ENCODE assay signal across 20 cellular contexts in genomic region chr5:135913713-135914626, GRCh38. TPM values are rescaled to one million over a fixed set of nuclear protein-coding genes. Genes with fewer than 3 reads are reported as not detected.
DNase-seq lines count a peak whose midpoint lies in the region; ATAC-seq and TF ChIP-seq lines count a peak whose summit lies in the region.
"Had no signal": no experiment of that assay in that cellular context is flagged by ENCODE, and none has a peak within 500 bp of the region (broad histone marks: within the 10 kb centered on the region; RNA-seq: fewer than 3 reads in every experiment).

No MANE protein-coding gene starts in this region.

- intact Hi-C loops in activated T-helper 2 cell treated with anti-CD3 and anti-CD28 coated beads, Interferon-gamma antibody, Interleukin-2, Interleukin-4, amounts not matched to agents 10 μg/mL and 5 μg/mL and 100 μg/mL, durations not matched to agents 14 hours and 24 hours and 36 hours (cut with micrococcal nuclease) = loop anchor here (1.0 kb wide), 2 partner anchors 19 to 23 kb away; partner anchors contain the start of gene IL9

- peak overlapping the region in 1 of 2 donors; percentile 33 for H3K4me3 Mint-ChIP-seq in activated T-cell treated with anti-CD3 and anti-CD28 coated beads, Interleukin-2, amount 50 U/mL, for 72 hours
- H3K4me3 Mint-ChIP-seq in activated T-helper 2 cell treated with anti-CD3 and anti-CD28 coated beads, Interferon-gamma antibody, Interleukin-2, Interleukin-4, amounts not matched to agents 10 μg/mL and 5 μg/mL and 100 μg/mL, durations not matched to agents 14 hours and 24 hours and 36 hours (ENCODE audit: low read depth) = no peak overlapping the region
- no peak overlapping the region for H3K4me3 Mint-ChIP-seq in stimulated activated effector memory CD8-positive, alpha-beta T cell treated with anti-CD3 and anti-CD28 coated beads, Interleukin-12 subunit alpha, Interleukin-12 subunit beta, amount 100 ng/mL, for 72 hours
- no peak overlapping the region for H3K4me3 Mint-ChIP-seq in glutamatergic neuron (ENCODE audit: unreplicated experiment)
- H3K4me3 Mint-ChIP-seq: IgD-negative memory B cell had no signal

- peak overlapping the region; percentile 45 for H3K27ac Mint-ChIP-seq in activated T-cell treated with anti-CD3 and anti-CD28 coated beads, Interleukin-2, amount 50 U/mL, for 72 hours
- H3K27ac Mint-ChIP-seq in activated T-helper 2 cell treated with anti-CD3 and anti-CD28 coated beads, Interferon-gamma antibody, Interleukin-2, Interleukin-4, amounts not matched to agents 10 μg/mL and 5 μg/mL and 100 μg/mL, durations not matched to agents 14 hours and 24 hours and 36 hours = peak overlapping the region; percentile 33
- no peak overlapping the region for H3K27ac Mint-ChIP-seq in stimulated activated effector memory CD8-positive, alpha-beta T cell treated with anti-CD3 and anti-CD28 coated beads, Interleukin-12 subunit alpha, Interleukin-12 subunit beta, amount 100 ng/mL, for 72 hours
- no peak overlapping the region for H3K27ac Mint-ChIP-seq in glutamatergic neuron (ENCODE audit: unreplicated experiment)
- H3K27ac Mint-ChIP-seq: IgD-negative memory B cell had no signal

- no peaks in the 10 kb centered on the region for H3K9me3 Mint-ChIP-seq in activated T-cell treated with anti-CD3 and anti-CD28 coated beads, Interleukin-2, amount 50 U/mL, for 72 hours
- peaks cover 4% of the 10 kb centered on the region for H3K9me3 Mint-ChIP-seq in activated T-helper 2 cell treated with anti-CD3 and anti-CD28 coated beads, Interferon-gamma antibody, Interleukin-2, Interleukin-4, amounts not matched to agents 10 μg/mL and 5 μg/mL and 100 μg/mL, durations not matched to agents 14 hours and 24 hours and 36 hours
- no peaks in the 10 kb centered on the region for H3K9me3 Mint-ChIP-seq in stimulated activated effector memory CD8-positive, alpha-beta T cell treated with anti-CD3 and anti-CD28 coated beads, Interleukin-12 subunit alpha, Interleukin-12 subunit beta, amount 100 ng/mL, for 72 hours
- H3K9me3 Mint-ChIP-seq in glutamatergic neuron (ENCODE audit: unreplicated experiment) = peaks cover 2% of the 10 kb centered on the region

- H3K27me3 ChIP-seq in brain microvascular endothelial cell (replicated peaks) = peaks cover 20% of the 10 kb centered on the region
- H3K27me3 ChIP-seq: Peyer's patch had no signal

- TF ChIP-seq CTCF in glutamatergic neuron (IDR thresholded peaks at IDR 0.05; ENCODE audit: partially characterized antibody, unreplicated experiment) (no peak), brain microvascular endothelial cell (IDR thresholded peaks at IDR 0.05; ENCODE audit: low read depth, low read length, missing control alignments) (no peak)

- H3K27me3 Mint-ChIP-seq in activated T-cell treated with anti-CD3 and anti-CD28 coated beads, Interleukin-2, amount 50 U/mL, for 72 hours (ENCODE audit: low read depth) = peaks cover 78% of the 10 kb centered on the region
- peaks cover 57% of the 10 kb centered on the region for H3K27me3 Mint-ChIP-seq in activated T-helper 2 cell treated with anti-CD3 and anti-CD28 coated beads, Interferon-gamma antibody, Interleukin-2, Interleukin-4, amounts not matched to agents 10 μg/mL and 5 μg/mL and 100 μg/mL, durations not matched to agents 14 hours and 24 hours and 36 hours (ENCODE audit: low read depth)
- peaks cover 5% of the 10 kb centered on the region for H3K27me3 Mint-ChIP-seq in glutamatergic neuron (ENCODE audit: unreplicated experiment)

- no peak overlapping the region for H3K4me3 ChIP-seq in brain microvascular endothelial cell (ENCODE audit: low read depth, low read length)
- H3K4me3 ChIP-seq: Peyer's patch had no signal

- peak; percentile 15 to 38 for DNase-seq in activated T-cell treated with anti-CD3 and anti-CD28 coated beads, Interleukin-2, amount 50 U/mL, for 72 hours
- no peak for DNase-seq in activated T-cell treated with anti-CD3 and anti-CD28 coated beads, Interleukin-2, amount 50 U/mL, for 48 hours
- peak; percentile 9 for DNase-seq in OCI-M1 (lab: John Stamatoyannopoulos, UW)
- DNase-seq in activated T-helper 2 cell treated with anti-CD3 and anti-CD28 coated beads, Interferon-gamma antibody, Interleukin-2, Interleukin-4, amounts not matched to agents 10 μg/mL and 5 μg/mL and 100 μg/mL, durations not matched to agents 14 hours and 24 hours and 36 hours (ENCODE audit: low spot score) = peak; percentile 14
- no peak for DNase-seq in stimulated activated effector memory CD8-positive, alpha-beta T cell treated with anti-CD3 and anti-CD28 coated beads, Interleukin-12 subunit alpha, Interleukin-12 subunit beta, amount 100 ng/mL, for 72 hours (ENCODE audit: low spot score in 2 of 2)
- DNase-seq in SIG-M5 (lab: John Stamatoyannopoulos, UW) = no peak
- no peak for DNase-seq in glutamatergic neuron
- no peak for DNase-seq in brain microvascular endothelial cell
- DNase-seq: Calu3, DMS53, H7, NCI-H1105 treated with DMSO at 0.1 percent for 48 hours, NCI-H1694 treated with DMSO at 0.1 percent for 48 hours, NCI-H2107, NCI-H2227 treated with DMSO at 0.1 percent for 48 hours, NCI-H524, Peyer's patch had no signal

- H3K27ac ChIP-seq in brain microvascular endothelial cell = no peak overlapping the region
- H3K27ac ChIP-seq: Peyer's patch had no signal

- in situ Hi-C loops in brain microvascular endothelial cell (cut with HindIII; ENCODE audit: low pct_ligation_motif_present, low sequenced_read_pairs) = no loop called here

- peak; percentile 66 to 69 for ATAC-seq in activated T-cell treated with anti-CD3 and anti-CD28 coated beads, Interleukin-2, amount 50 U/mL, for 72 hours (replicated peaks in 1 of 2)
- peak; percentile 84 for ATAC-seq in stimulated activated effector memory CD8-positive, alpha-beta T cell treated with anti-CD3 and anti-CD28 coated beads, Interleukin-12 subunit alpha, Interleukin-12 subunit beta, amount 100 ng/mL, for 72 hours
- ATAC-seq: Right ventricle myocardium inferior had no signal

- H3K36me3 Mint-ChIP-seq in activated T-cell treated with anti-CD3 and anti-CD28 coated beads, Interleukin-2, amount 50 U/mL, for 72 hours (ENCODE audit: insufficient read depth in 2 of 2) = no peaks in the 10 kb centered on the region
- no peaks in the 10 kb centered on the region for H3K36me3 Mint-ChIP-seq in activated T-helper 2 cell treated with anti-CD3 and anti-CD28 coated beads, Interferon-gamma antibody, Interleukin-2, Interleukin-4, amounts not matched to agents 10 μg/mL and 5 μg/mL and 100 μg/mL, durations not matched to agents 14 hours and 24 hours and 36 hours (ENCODE audit: low read depth)
- no peaks in the 10 kb centered on the region for H3K36me3 Mint-ChIP-seq in stimulated activated effector memory CD8-positive, alpha-beta T cell treated with anti-CD3 and anti-CD28 coated beads, Interleukin-12 subunit alpha, Interleukin-12 subunit beta, amount 100 ng/mL, for 72 hours
- peaks cover 3% of the 10 kb centered on the region for H3K36me3 Mint-ChIP-seq in glutamatergic neuron (ENCODE audit: unreplicated experiment)
- H3K36me3 Mint-ChIP-seq: IgD-negative memory B cell had no signal

- no peaks in the 10 kb centered on the region for H3K36me3 ChIP-seq in brain microvascular endothelial cell (replicated peaks)
- H3K36me3 ChIP-seq: Peyer's patch had no signal

- peaks cover 12% of the 10 kb centered on the region for H3K4me1 Mint-ChIP-seq in activated T-cell treated with anti-CD3 and anti-CD28 coated beads, Interleukin-2, amount 50 U/mL, for 72 hours (ENCODE audit: low read depth)
- H3K4me1 Mint-ChIP-seq in activated T-helper 2 cell treated with anti-CD3 and anti-CD28 coated beads, Interferon-gamma antibody, Interleukin-2, Interleukin-4, amounts not matched to agents 10 μg/mL and 5 μg/mL and 100 μg/mL, durations not matched to agents 14 hours and 24 hours and 36 hours (ENCODE audit: low read depth) = peaks cover 36% of the 10 kb centered on the region
- H3K4me1 Mint-ChIP-seq in stimulated activated effector memory CD8-positive, alpha-beta T cell treated with anti-CD3 and anti-CD28 coated beads, Interleukin-12 subunit alpha, Interleukin-12 subunit beta, amount 100 ng/mL, for 72 hours = peaks cover 37% of the 10 kb centered on the region
- no peaks in the 10 kb centered on the region for H3K4me1 Mint-ChIP-seq in glutamatergic neuron (ENCODE audit: low read depth, unreplicated experiment)
- H3K4me1 Mint-ChIP-seq: IgD-negative memory B cell had no signal

RNA-seq across cellular contexts. Expression of gene IL9, which starts 18.3 kb away (rescaled TPM):
- total RNA-seq in activated T-cell treated with anti-CD3 and anti-CD28 coated beads, Interleukin-2, amount 50 U/mL, for 72 hours = 10 to 100 TPM in 1 of 2 donors, 1 to 10 TPM in 1; 2.6 to 22.7 TPM
- total RNA-seq in activated T-helper 2 cell treated with anti-CD3 and anti-CD28 coated beads, Interferon-gamma antibody, Interleukin-2, Interleukin-4, amounts not matched to agents 10 μg/mL and 5 μg/mL and 100 μg/mL, durations not matched to agents 14 hours and 24 hours and 36 hours = 94.0 and 104 TPM in 2 replicates
- total RNA-seq in glutamatergic neuron (ENCODE audit: unreplicated experiment) = not detected
- total RNA-seq: Calu3, H7, HT1080, Peyer's patch, Right ventricle myocardium inferior had no signal

RNA-seq across cellular contexts. Expression of gene LECT2, which starts 40.8 kb away (rescaled TPM):
- total RNA-seq in activated T-cell treated with anti-CD3 and anti-CD28 coated beads, Interleukin-2, amount 50 U/mL, for 72 hours = not detected
- not detected in 2 replicates for total RNA-seq in activated T-helper 2 cell treated with anti-CD3 and anti-CD28 coated beads, Interferon-gamma antibody, Interleukin-2, Interleukin-4, amounts not matched to agents 10 μg/mL and 5 μg/mL and 100 μg/mL, durations not matched to agents 14 hours and 24 hours and 36 hours
- total RNA-seq in glutamatergic neuron (ENCODE audit: unreplicated experiment) = not detected
- total RNA-seq: Calu3, H7, HT1080, Peyer's patch, Right ventricle myocardium inferior had no signal

Comparison
In these comparisons a context has a peak if more than half of its experiments do, and no peak if none do; other contexts are left out.
1. DNase-seq: peak in activated T-cell treated with anti-CD3 and anti-CD28 coated beads, Interleukin-2, amount 50 U/mL, for 72 hours (2 of 2), OCI-M1 (single experiment) and activated T-helper 2 cell treated with anti-CD3 and anti-CD28 coated beads, Interferon-gamma antibody, Interleukin-2, Interleukin-4, amounts not matched to agents 10 μg/mL and 5 μg/mL and 100 μg/mL, durations not matched to agents 14 hours and 24 hours and 36 hours (single experiment); none in activated T-cell treated with anti-CD3 and anti-CD28 coated beads, Interleukin-2, amount 50 U/mL, for 48 hours (0 of 2), stimulated activated effector memory CD8-positive, alpha-beta T cell treated with anti-CD3 and anti-CD28 coated beads, Interleukin-12 subunit alpha, Interleukin-12 subunit beta, amount 100 ng/mL, for 72 hours (0 of 2), SIG-M5 (single experiment), glutamatergic neuron (single experiment) and brain microvascular endothelial cell (single experiment).
2. H3K27ac Mint-ChIP-seq: peak in activated T-cell treated with anti-CD3 and anti-CD28 coated beads, Interleukin-2, amount 50 U/mL, for 72 hours (single experiment) and activated T-helper 2 cell treated with anti-CD3 and anti-CD28 coated beads, Interferon-gamma antibody, Interleukin-2, Interleukin-4, amounts not matched to agents 10 μg/mL and 5 μg/mL and 100 μg/mL, durations not matched to agents 14 hours and 24 hours and 36 hours (single experiment); none in stimulated activated effector memory CD8-positive, alpha-beta T cell treated with anti-CD3 and anti-CD28 coated beads, Interleukin-12 subunit alpha, Interleukin-12 subunit beta, amount 100 ng/mL, for 72 hours (single experiment) and glutamatergic neuron (single experiment).